ENCODE assay signal across 1 cellular context in genomic region chr16:20806168-20807050, GRCh38.
TF ChIP-seq lines count a peak whose summit lies in the region.

TSS of gene ERI2 (minus strand) at chr16:20806472. CDS start at chr16:20806430, 42 bp downstream.
TSS of gene REXO5 (plus strand) at chr16:20806527. CDS start at chr16:20806954, 427 bp downstream.

TF ChIP-seq in HepG2, 621 proteins besides CTCF, POLR2A, EP300 and RAD21 (continued from another document and continues in another):
- peak; percentile 88; the same call in 1 of the 2 replicates for TF ChIP-seq AKNA (CRISPR knock-in tag; IDR thresholded peaks at IDR 0.05; ENCODE audit: borderline replicate concordance)
- peak; percentile 99 for TF ChIP-seq ZC3H13 (CRISPR knock-in tag; IDR thresholded peaks at IDR 0.05)
- peak; percentile 93; the same call in 1 of the 2 replicates for TF ChIP-seq THYN1 (CRISPR knock-in tag; IDR thresholded peaks at IDR 0.05; ENCODE audit: borderline replicate concordance, low read depth)
- peak; percentile 67; the same call in 1 of the 2 replicates for TF ChIP-seq NFYB (CRISPR knock-in tag; IDR thresholded peaks at IDR 0.05)
- peak; percentile 83 for TF ChIP-seq MTA1 (CRISPR knock-in tag; IDR thresholded peaks at IDR 0.05; ENCODE audit: borderline replicate concordance)
- TF ChIP-seq PAF1 (CRISPR knock-in tag; IDR thresholded peaks at IDR 0.05): peak; percentile 73; the same call in 1 of the 2 replicates
- TF ChIP-seq CBX2 (IDR thresholded peaks at IDR 0.05; ENCODE audit: low read depth, low read length): no peak
- TF ChIP-seq CBX2 (CRISPR knock-in tag; IDR thresholded peaks at IDR 0.05; ENCODE audit: low read depth): no peak
- peak; percentile 40 for TF ChIP-seq ZNF629 (CRISPR knock-in tag; conservative IDR thresholded peaks at IDR 0.05)
- no peak for TF ChIP-seq HMG20A (CRISPR knock-in tag; IDR thresholded peaks at IDR 0.05; ENCODE audit: borderline replicate concordance)
- TF ChIP-seq ZSCAN12 (CRISPR knock-in tag; IDR thresholded peaks at IDR 0.05): peak; percentile 79; the same call in 1 of the 2 replicates
- peak; percentile 98 for TF ChIP-seq ZNF580 (CRISPR knock-in tag; IDR thresholded peaks at IDR 0.05; ENCODE audit: borderline replicate concordance, low read depth)
- TF ChIP-seq TFDP2 (CRISPR knock-in tag; IDR thresholded peaks at IDR 0.05): peak; percentile 100
- TF ChIP-seq MIXL1 (CRISPR knock-in tag; IDR thresholded peaks at IDR 0.05): peak; percentile 65
- TF ChIP-seq ZNF44 (CRISPR knock-in tag; IDR thresholded peaks at IDR 0.05): peak; percentile 98
- TF ChIP-seq TCF7 (IDR thresholded peaks at IDR 0.05; ENCODE audit: low read depth): peak; percentile 7; the same call in 1 of the 2 replicates
- peak; percentile 98 for TF ChIP-seq ZNF670 (CRISPR knock-in tag; IDR thresholded peaks at IDR 0.05; ENCODE audit: borderline replicate concordance)
- TF ChIP-seq ZNF607 (CRISPR knock-in tag; IDR thresholded peaks at IDR 0.05; ENCODE audit: borderline replicate concordance): peak; percentile 91
- no peak for TF ChIP-seq ZFP62 (CRISPR knock-in tag; IDR thresholded peaks at IDR 0.05)
- peak; percentile 91 for TF ChIP-seq TBX2 (CRISPR knock-in tag; IDR thresholded peaks at IDR 0.05; ENCODE audit: borderline replicate concordance)
- peak; percentile 99 for TF ChIP-seq ZNF350 (CRISPR knock-in tag; IDR thresholded peaks at IDR 0.05; ENCODE audit: borderline replicate concordance, low read depth)
- TF ChIP-seq HNF4G (IDR thresholded peaks at IDR 0.05; ENCODE audit: borderline replicate concordance, low read depth, low read length): peak; percentile 4; the same call in 1 of the 2 replicates
- TF ChIP-seq HNF4G (CRISPR knock-in tag; IDR thresholded peaks at IDR 0.05; ENCODE audit: borderline replicate concordance, low read depth): peak; percentile 79; the same call in 1 of the 2 replicates
- peak; percentile 80 for TF ChIP-seq TFE3 (CRISPR knock-in tag; IDR thresholded peaks at IDR 0.05)
- TF ChIP-seq MED1 (CRISPR knock-in tag; IDR thresholded peaks at IDR 0.05): peak; percentile 85
- TF ChIP-seq ZBTB49 (CRISPR knock-in tag; IDR thresholded peaks at IDR 0.05; ENCODE audit: borderline replicate concordance): peak; percentile 83; the same call in 1 of the 2 replicates
- TF ChIP-seq PATZ1 (CRISPR knock-in tag; IDR thresholded peaks at IDR 0.05): peak; percentile 83
- peak; percentile 60; the same call in 1 of the 2 replicates for TF ChIP-seq JDP2 (CRISPR knock-in tag; IDR thresholded peaks at IDR 0.05; ENCODE audit: borderline replicate concordance)
- TF ChIP-seq NFATC3 (CRISPR knock-in tag; IDR thresholded peaks at IDR 0.05): peak; percentile 31; the same call in 1 of the 2 replicates
- peak; percentile 97 for TF ChIP-seq RBM39 (IDR thresholded peaks at IDR 0.05; ENCODE audit: low read depth, low read length, poor library complexity, severe bottlenecking)
- TF ChIP-seq ZNF382 (CRISPR knock-in tag; IDR thresholded peaks at IDR 0.05; ENCODE audit: borderline replicate concordance): no peak
- peak; percentile 96 for TF ChIP-seq ZNF354B (CRISPR knock-in tag; IDR thresholded peaks at IDR 0.05)
- TF ChIP-seq MBD4 (IDR thresholded peaks at IDR 0.05; ENCODE audit: borderline replicate concordance, low read length): no peak
- no peak for TF ChIP-seq ZNF367 (CRISPR knock-in tag; IDR thresholded peaks at IDR 0.05; ENCODE audit: borderline replicate concordance)
- TF ChIP-seq GTF2F1 (IDR thresholded peaks at IDR 0.05; ENCODE audit: low read length): peak; percentile 15; the same call in 1 of the 2 replicates
- peak; percentile 65 for TF ChIP-seq ARNTL (CRISPR knock-in tag; IDR thresholded peaks at IDR 0.05)
- peak; percentile 81; the same call in 1 of the 2 replicates for TF ChIP-seq ZBED4 (CRISPR knock-in tag; IDR thresholded peaks at IDR 0.05; ENCODE audit: borderline replicate concordance)
- TF ChIP-seq MLXIP (CRISPR knock-in tag; IDR thresholded peaks at IDR 0.05; ENCODE audit: borderline replicate concordance): peak; percentile 72
- TF ChIP-seq FOXK2 (IDR thresholded peaks at IDR 0.05): peak; percentile 92; the same call in 1 of the 2 replicates
